In the genomic region with DNA sequence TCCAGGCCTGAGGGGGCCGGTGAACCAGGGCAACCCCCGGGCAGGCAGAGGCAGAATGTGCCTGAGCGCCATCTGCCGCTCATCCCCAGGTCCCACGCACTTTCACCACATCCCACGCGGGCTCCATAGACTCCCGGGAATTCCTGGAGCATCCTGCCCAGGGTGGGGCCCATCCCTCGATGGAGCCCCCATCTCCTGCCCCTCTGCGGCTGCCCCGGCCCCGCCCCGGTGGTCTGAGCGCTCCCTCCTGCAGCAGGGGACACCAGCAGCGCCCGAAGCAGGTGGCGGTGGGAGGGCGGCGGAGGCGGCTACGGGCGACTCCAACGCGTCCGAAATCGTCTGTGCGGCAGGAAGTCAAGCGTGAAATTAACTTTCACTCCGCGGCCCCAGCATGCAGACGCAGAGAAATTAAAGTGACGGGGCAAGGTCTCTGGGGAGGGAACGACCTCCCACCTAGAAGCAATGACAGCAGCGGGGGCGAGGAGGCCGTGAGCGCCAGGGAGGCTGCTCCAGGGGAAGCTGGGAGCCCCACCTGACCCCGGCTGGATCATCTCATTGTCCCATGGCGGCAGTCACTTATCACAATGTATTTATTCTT, we compare ENCODE assay signal across 1 cellular context.
TF ChIP-seq lines count a peak whose summit lies in the region.

No MANE protein-coding gene starts in this region.

TF ChIP-seq in H1, 55 proteins besides CTCF, POLR2A, EP300 and RAD21:
- no peak for TF ChIP-seq RNF2 (IDR thresholded peaks at IDR 0.05; ENCODE audit: borderline replicate concordance, low read depth, low read length, missing control alignments, poor library complexity, severe bottlenecking)
- no peak for TF ChIP-seq CHD1 (IDR thresholded peaks at IDR 0.05; ENCODE audit: low read depth, low read length)
- TF ChIP-seq, protein P1, sequence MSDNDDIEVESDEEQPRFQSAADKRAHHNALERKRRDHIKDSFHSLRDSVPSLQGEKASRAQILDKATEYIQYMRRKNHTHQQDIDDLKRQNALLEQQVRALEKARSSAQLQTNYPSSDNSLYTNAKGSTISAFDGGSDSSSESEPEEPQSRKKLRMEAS (IDR thresholded peaks at IDR 0.05) = no peak
- no peak for TF ChIP-seq CTBP2 (IDR thresholded peaks at IDR 0.05; ENCODE audit: borderline replicate concordance, insufficient read depth, insufficient read length, low read length)
- TF ChIP-seq TAF7 (optimal IDR thresholded peaks at IDR 0.05; ENCODE audit: borderline replicate concordance, low read depth, low read length) = no peak
- TF ChIP-seq SUZ12 (IDR thresholded peaks at IDR 0.05; ENCODE audit: low read length) = no peak
- TF ChIP-seq, protein P2, sequence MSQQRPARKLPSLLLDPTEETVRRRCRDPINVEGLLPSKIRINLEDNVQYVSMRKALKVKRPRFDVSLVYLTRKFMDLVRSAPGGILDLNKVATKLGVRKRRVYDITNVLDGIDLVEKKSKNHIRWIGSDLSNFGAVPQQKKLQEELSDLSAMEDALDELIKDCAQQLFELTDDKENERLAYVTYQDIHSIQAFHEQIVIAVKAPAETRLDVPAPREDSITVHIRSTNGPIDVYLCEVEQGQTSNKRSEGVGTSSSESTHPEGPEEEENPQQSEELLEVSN (IDR thresholded peaks at IDR 0.05) = no peak
